In the genomic region with DNA sequence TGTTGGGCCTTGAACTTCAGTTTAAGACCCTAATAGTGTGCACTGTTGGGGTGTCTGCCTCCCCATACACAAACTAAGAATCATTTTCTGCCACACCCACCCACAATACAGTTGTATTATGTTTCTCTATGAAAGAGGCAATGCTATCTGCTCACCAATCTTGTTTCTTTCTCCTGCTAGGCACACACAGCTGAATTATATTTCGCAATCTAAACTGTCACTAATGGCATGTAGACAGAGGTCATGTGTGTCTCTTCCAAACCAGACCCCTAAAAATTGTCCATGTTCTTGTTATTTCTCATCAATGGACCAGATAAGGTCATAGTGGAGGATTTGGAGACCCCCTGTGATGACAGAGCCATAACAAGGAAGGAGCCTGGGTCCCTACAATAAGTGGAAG, we compare ENCODE assay signal across 1 cellular context.
A peak's percentile ranks its signal among the peaks of the same experiment; 100 is the strongest.
TF ChIP-seq lines count a peak whose summit lies in the region.

No MANE protein-coding gene starts in this region.

TF ChIP-seq in HepG2, 621 proteins besides CTCF, POLR2A, EP300 and RAD21:
- TF ChIP-seq SOX13 (IDR thresholded peaks at IDR 0.05) (no peak), SOX13 (CRISPR knock-in tag; conservative IDR thresholded peaks at IDR 0.05 in 1 of 2, IDR thresholded peaks at IDR 0.05 in 1 of 2) (peak in 1 of 2 experiments; percentile 50; a peak in 1 of 4 replicates), ZNF772 (CRISPR knock-in tag; IDR thresholded peaks at IDR 0.05) (no peak), CEBPG (CRISPR knock-in tag; IDR thresholded peaks at IDR 0.05) (peak; percentile 65), TFAP4 (IDR thresholded peaks at IDR 0.05; ENCODE audit: borderline replicate concordance, low read depth) (peak; percentile 41; the same call in 1 of the 2 replicates), CEBPB (IDR thresholded peaks at IDR 0.05; ENCODE audit: borderline replicate concordance, low read depth, low read length) (peak; percentile 92), TGIF2 (CRISPR knock-in tag; IDR thresholded peaks at IDR 0.05) (0 out of 2 replicates have a peak, but pooled peaks have one; percentile 29), ZNF451 (CRISPR knock-in tag; IDR thresholded peaks at IDR 0.05) (no peak), KAT2B (IDR thresholded peaks at IDR 0.05; ENCODE audit: borderline replicate concordance, low read depth, low read length) (no peak), GABPA (IDR thresholded peaks at IDR 0.05; ENCODE audit: low read depth, low read length) (no peak), GABPA (CRISPR knock-in tag; IDR thresholded peaks at IDR 0.05; ENCODE audit: low read depth) (no peak)
- TF ChIP-seq, protein P1, sequence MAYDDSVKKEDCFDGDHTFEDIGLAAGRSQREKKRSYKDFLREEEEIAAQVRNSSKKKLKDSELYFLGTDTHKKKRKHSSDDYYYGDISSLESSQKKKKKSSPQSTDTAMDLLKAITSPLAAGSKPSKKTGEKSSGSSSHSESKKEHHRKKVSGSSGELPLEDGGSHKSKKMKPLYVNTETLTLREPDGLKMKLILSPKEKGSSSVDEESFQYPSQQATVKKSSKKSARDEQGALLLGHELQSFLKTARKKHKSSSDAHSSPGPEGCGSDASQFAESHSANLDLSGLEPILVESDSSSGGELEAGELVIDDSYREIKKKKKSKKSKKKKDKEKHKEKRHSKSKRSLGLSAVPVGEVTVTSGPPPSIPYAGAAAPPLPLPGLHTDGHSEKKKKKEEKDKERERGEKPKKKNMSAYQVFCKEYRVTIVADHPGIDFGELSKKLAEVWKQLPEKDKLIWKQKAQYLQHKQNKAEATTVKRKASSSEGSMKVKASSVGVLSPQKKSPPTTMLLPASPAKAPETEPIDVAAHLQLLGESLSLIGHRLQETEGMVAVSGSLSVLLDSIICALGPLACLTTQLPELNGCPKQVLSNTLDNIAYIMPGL (CRISPR knock-in tag; IDR thresholded peaks at IDR 0.05; ENCODE audit: borderline replicate concordance in 1 of 2, low read depth in 1 of 2), result no peak
- TF ChIP-seq, protein P2, sequence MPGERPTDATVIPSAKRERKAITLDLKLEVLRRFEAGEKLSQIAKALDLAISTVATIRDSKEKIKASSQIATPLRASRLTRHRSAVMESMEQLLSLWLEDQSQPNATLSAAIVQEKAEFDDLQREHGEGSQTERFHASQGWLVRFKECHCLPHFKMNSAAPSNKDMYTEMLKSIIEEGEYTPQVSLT (CRISPR knock-in tag; IDR thresholded peaks at IDR 0.05; ENCODE audit: borderline replicate concordance, low read depth), result no peak
